Comparison of ENCODE assay signal across 32 cellular contexts in genomic region chr3:75814797-75815196, GRCh38.
"Had no signal": no experiment of that assay in that cellular context is flagged by ENCODE, and none has a peak within 500 bp of the region (broad histone marks: within the 10 kb centered on the region; RNA-seq: fewer than 3 reads in every experiment).

No MANE protein-coding gene starts in this region.

- H3K36me3 Mint-ChIP-seq: immature natural killer cell; stimulated activated naive B cell treated with anti-CD40 and anti-IgM and Interleukin-4, amounts not matched to agents 10 μg/mL and 1 μg/mL and 100 μg/mL, for 72 hours had no signal

- H3K4me3 Mint-ChIP-seq: immature natural killer cell; naive thymus-derived CD8-positive, alpha-beta T cell; nephron; neural crest cell; stimulated activated naive B cell treated with anti-CD40 and anti-IgM and Interleukin-4, amounts not matched to agents 10 μg/mL and 1 μg/mL and 100 μg/mL, for 72 hours had no signal

- H3K9me3 Mint-ChIP-seq: nephron, neural crest cell had no signal

- H3K27ac Mint-ChIP-seq: immature natural killer cell; nephron; stimulated activated naive B cell treated with anti-CD40 and anti-IgM and Interleukin-4, amounts not matched to agents 10 μg/mL and 1 μg/mL and 100 μg/mL, for 72 hours had no signal

- H3K36me3 ChIP-seq: left lung, lower lobe of right lung, pancreas, prostate gland, suprapubic skin, thoracic aorta, tibial artery, upper lobe of right lung had no signal

- H3K27ac ChIP-seq: left lung, lower lobe of right lung, pancreas, prostate gland, skin epidermis, suprapubic skin, thoracic aorta, tibial artery, upper lobe of right lung had no signal

- ATAC-seq: left colon; left lung; lower lobe of right lung; naive thymus-derived CD8-positive, alpha-beta T cell; pancreas; right cardiac atrium; sciatic nerve; stimulated activated naive B cell treated with anti-CD40 and anti-IgM and Interleukin-4, amounts not matched to agents 10 μg/mL and 1 μg/mL and 100 μg/mL, for 72 hours; stimulated activated naive CD8-positive, alpha-beta T cell treated with anti-CD3 and anti-CD28 coated beads, Interleukin-15, Interleukin-2, amounts not matched to agents 100 U/mL and 50 U/mL, for 24 hours; upper lobe of right lung had no signal

- H3K4me1 ChIP-seq: left lung, lower lobe of right lung, pancreas, prostate gland, suprapubic skin, upper lobe of right lung had no signal

- DNase-seq: hypothalamus; immature natural killer cell; kidney; left colon; left lung; lower lobe of right lung; mammary epithelial cell; mesenchymal stem cell; naive thymus-derived CD8-positive, alpha-beta T cell; nucleus accumbens; pancreas; posterior cingulate gyrus; retina; right cardiac atrium; stimulated activated CD4-positive, alpha-beta T cell treated with anti-CD3 and anti-CD28 coated beads, Interleukin-12 subunit alpha, Interleukin-12 subunit beta, amount 100 ng/mL, for 4 hours; stimulated activated CD4-positive, alpha-beta T cell treated with anti-CD3 and anti-CD28 coated beads, Interleukin-15, amount 100 ng/mL, for 24 hours; stimulated activated CD4-positive, alpha-beta T cell treated with anti-CD3 and anti-CD28 coated beads, Interleukin-2, amount 100 ng/mL, for 24 hours; stimulated activated CD4-positive, alpha-beta T cell treated with anti-CD3 and anti-CD28 coated beads, Interleukin-4, amount 100 ng/mL, for 1 hour; stimulated activated naive B cell treated with anti-CD40 and anti-IgM and Interleukin-4, amounts not matched to agents 10 μg/mL and 1 μg/mL and 100 μg/mL, for 72 hours; stimulated activated naive CD8-positive, alpha-beta T cell treated with anti-CD3 and anti-CD28 coated beads, Interleukin-15, Interleukin-2, amounts not matched to agents 100 U/mL and 50 U/mL, for 24 hours; tibial artery; trophoblast cell; upper lobe of right lung had no signal

- FAIRE-seq: islet of Langerhans, urothelium cell line had no signal

- H3K4me3 ChIP-seq: left lung, lower lobe of right lung, pancreas, prostate gland, skin epidermis, suprapubic skin, thoracic aorta, tibial artery, upper lobe of right lung had no signal

- H3K27me3 ChIP-seq: left lung, pancreas, suprapubic skin, tibial artery, upper lobe of right lung had no signal

- H3K4me1 Mint-ChIP-seq: immature natural killer cell; naive thymus-derived CD8-positive, alpha-beta T cell; neural crest cell; stimulated activated naive B cell treated with anti-CD40 and anti-IgM and Interleukin-4, amounts not matched to agents 10 μg/mL and 1 μg/mL and 100 μg/mL, for 72 hours had no signal

- H3K9me3 ChIP-seq: left lung, lower lobe of right lung, pancreas, prostate gland, suprapubic skin, thoracic aorta, tibial artery, upper lobe of right lung had no signal
